Comparison of ENCODE assay signal across 17 cellular contexts in genomic region chr1:225476538-225476988, GRCh38. TPM values are rescaled to one million over a fixed set of nuclear protein-coding genes. Genes with fewer than 3 reads are reported as not detected.
DNase-seq lines count a peak whose midpoint lies in the region; ATAC-seq, FAIRE-seq and TF ChIP-seq lines count a peak whose summit lies in the region.
"Had no signal": no experiment of that assay in that cellular context is flagged by ENCODE, and none has a peak within 500 bp of the region (broad histone marks: within the 10 kb centered on the region; RNA-seq: fewer than 3 reads in every experiment).

No MANE protein-coding gene starts in this region.

- no peak overlapping the region for H4K5ac ChIP-seq in IMR-90 (ENCODE audit: low read depth, low read length)

- H3K9ac ChIP-seq in IMR-90 (ENCODE audit: low read depth, low read length): no peak overlapping the region
- no peak overlapping the region for H3K9ac ChIP-seq in astrocyte (ENCODE audit: low read length)

- 89% methylated on average over 3 of the region's 5 CpGs; no CpG with 5 or more reads in 1 of the 2 experiments for whole genome bisulfite sequencing in IMR-90 (ENCODE audit: extremely low coverage in 2 of 2, insufficient read length in 1 of 2), 2 experiments

- no peak for TF ChIP-seq RAD21 in IMR-90 (IDR thresholded peaks at IDR 0.05; ENCODE audit: low read length)

- intact Hi-C loops in IMR-90 (cut with micrococcal nuclease): no loop called here

- no peaks in the 10 kb centered on the region for H3K79me2 ChIP-seq in astrocyte (ENCODE audit: insufficient read depth, low read length)

- H3K4me1 ChIP-seq in IMR-90 (ENCODE audit: control insufficient read depth, insufficient read depth, low read length): peaks cover 2% of the 10 kb centered on the region
- H3K4me1 ChIP-seq in astrocyte (ENCODE audit: insufficient read depth, low read length): peaks cover 2% of the 10 kb centered on the region

- CTCF ChIA-PET in activated CD8-positive, alpha-beta memory T cell treated with anti-CD3 and anti-CD28 coated beads, Interleukin-2, amount 10 ng/mL, durations not matched to agents 7 days and 5 days (lab: Charles Lee): interaction anchor here (1.0 to 5.8 kb wide), 13 partner anchors 9 to 502 kb away, joined by 3 to 49 read pairs (median 8); partner anchors contain the start of genes PYCR2, SRP9 and TMEM63A
- CTCF ChIA-PET in IMR-90 (lab: Yijun Ruan, JAX): interaction anchor here (1.2 kb wide), 1 partner anchor 434 kb away, joined by 4 read pairs; no protein-coding TSS in a partner anchor

- no TSS peak for BruUV-seq in IMR-90 (replicated peaks; lab: Mats Ljungman, UMichigan)

- H4K8ac ChIP-seq in IMR-90 (ENCODE audit: low read depth in 2 of 2, low read length in 2 of 2): no peak overlapping the region

- POLR2A ChIA-PET in IMR-90 (lab: Charles Lee; ENCODE audit: unreplicated experiment): no interaction called here
- POLR2A ChIA-PET in naive thymus-derived CD8-positive, alpha-beta T cell (lab: Charles Lee): interaction anchor here (0.7 to 5.0 kb wide), 6 partner anchors 9 to 499 kb away, joined by 3 to 21 read pairs (median 4); partner anchors contain the start of gene SRP9

- H2BK5ac ChIP-seq in IMR-90 (ENCODE audit: low read depth, low read length, poor library complexity, severe bottlenecking): no peak overlapping the region

- 0 out of 2 replicates have a peak, but pooled peaks cover 2% of the 10 kb centered on the region for H3K9me3 ChIP-seq in IMR-90 (ENCODE audit: control insufficient read depth, insufficient read depth, low read length)
- H3K9me3 ChIP-seq in astrocyte (ENCODE audit: insufficient read depth, low read depth, low read length): no peaks in the 10 kb centered on the region
- H3K9me3 ChIP-seq: MG63, mucosa of descending colon had no signal

- H3K18ac ChIP-seq in IMR-90 (ENCODE audit: low read depth, low read length): no peak overlapping the region

- peak overlapping the region; percentile 48; the same call in 1 of the 2 replicates for H3K23ac ChIP-seq in IMR-90 (ENCODE audit: low read depth, low read length)

- no peaks in the 10 kb centered on the region for H3K36me3 Mint-ChIP-seq in activated CD8-positive, alpha-beta memory T cell treated with anti-CD3 and anti-CD28 coated beads, Interleukin-2, amount 10 ng/mL, durations not matched to agents 7 days and 5 days
- peaks cover 3% of the 10 kb centered on the region for H3K36me3 Mint-ChIP-seq in astrocyte (ENCODE audit: low read depth, unreplicated experiment)
- H3K36me3 Mint-ChIP-seq in naive thymus-derived CD8-positive, alpha-beta T cell: no peaks in the 10 kb centered on the region

- no peak overlapping the region for H2BK20ac ChIP-seq in IMR-90 (ENCODE audit: low read depth, low read length)

- in situ Hi-C loops in IMR-90 (cut with MboI; ENCODE audit: low sequenced_read_pairs): loop anchor here (5.0 to 10.0 kb wide), 3 partner anchors 301 to 506 kb away; partner anchors contain the start of gene SRP9

- no peaks in the 10 kb centered on the region; a peak in 1 of 4 replicates for H3K79me1 ChIP-seq in IMR-90 (ENCODE audit: low read depth in 1 of 2, low read length in 2 of 2)

- H3K9me3 Mint-ChIP-seq in activated CD8-positive, alpha-beta memory T cell treated with anti-CD3 and anti-CD28 coated beads, Interleukin-2, amount 10 ng/mL, durations not matched to agents 7 days and 5 days (ENCODE audit: low read depth): no peaks in the 10 kb centered on the region
- no peaks in the 10 kb centered on the region for H3K9me3 Mint-ChIP-seq in astrocyte (ENCODE audit: unreplicated experiment)
- no peaks in the 10 kb centered on the region for H3K9me3 Mint-ChIP-seq in naive thymus-derived CD8-positive, alpha-beta T cell

- H2AK5ac ChIP-seq in IMR-90 (ENCODE audit: low read depth, low read length): no peak overlapping the region; the same call in 1 of the 2 replicates

- no peak for ATAC-seq in activated CD8-positive, alpha-beta memory T cell treated with anti-CD3 and anti-CD28 coated beads, Interleukin-2, amount 10 ng/mL, durations not matched to agents 7 days and 5 days
- ATAC-seq in IMR-90 (ENCODE audit: low read depth): no peak
- ATAC-seq in naive thymus-derived CD8-positive, alpha-beta T cell: peak; percentile 13 to 80
- no peak for ATAC-seq in GM21717 (IDR thresholded peaks at IDR 0.05; ENCODE audit: unreplicated experiment)
- no peak for ATAC-seq in GM19397 (IDR thresholded peaks at IDR 0.05; ENCODE audit: unreplicated experiment)
- ATAC-seq: left colon, mucosa of descending colon had no signal

- no peak for FAIRE-seq in astrocyte (lab: Jason Lieb, UNC)
- FAIRE-seq: GM19239 had no signal

- peaks cover 34% of the 10 kb centered on the region for H3K4me1 Mint-ChIP-seq in activated CD8-positive, alpha-beta memory T cell treated with anti-CD3 and anti-CD28 coated beads, Interleukin-2, amount 10 ng/mL, durations not matched to agents 7 days and 5 days
- H3K4me1 Mint-ChIP-seq in astrocyte (ENCODE audit: low read depth, unreplicated experiment): peaks cover 17% of the 10 kb centered on the region
- peaks cover 29 to 70% (median 59%) of the 10 kb centered on the region in 4 donors for H3K4me1 Mint-ChIP-seq in naive thymus-derived CD8-positive, alpha-beta T cell

- H2BK15ac ChIP-seq in IMR-90 (ENCODE audit: low read depth, low read length): no peak overlapping the region

- H3K56ac ChIP-seq in IMR-90 (ENCODE audit: extremely low read depth, insufficient read depth, low read length): no peak overlapping the region

- dilution Hi-C loops in IMR-90 (cut with HindIII; ENCODE audit: low sequenced_read_pairs, unreplicated experiment): no loop called here

- H3K4me2 ChIP-seq in IMR-90 (ENCODE audit: low read depth, low read length) (no peak overlapping the region), astrocyte (ENCODE audit: low read length) (no peak overlapping the region)

- H3K4me3 Mint-ChIP-seq in activated CD8-positive, alpha-beta memory T cell treated with anti-CD3 and anti-CD28 coated beads, Interleukin-2, amount 10 ng/mL, durations not matched to agents 7 days and 5 days: no peak overlapping the region
- H3K4me3 Mint-ChIP-seq in astrocyte (ENCODE audit: unreplicated experiment): no peak overlapping the region
- peak overlapping the region; percentile 7 to 83 (median 60) for H3K4me3 Mint-ChIP-seq in naive thymus-derived CD8-positive, alpha-beta T cell

- no peak overlapping the region for H2AFZ ChIP-seq in IMR-90 (replicated peaks; ENCODE audit: low read length, poor library complexity)
- no peak overlapping the region for H2AFZ ChIP-seq in astrocyte (ENCODE audit: low read depth, low read length)

- H3K14ac ChIP-seq in IMR-90 (replicated peaks; ENCODE audit: low read depth, low read length): no peak overlapping the region; the same call in 1 of the 2 replicates

- TF ChIP-seq CTCF in IMR-90 (conservative IDR thresholded peaks at IDR 0.05; ENCODE audit: low read depth, low read length) (no peak), astrocyte (IDR thresholded peaks at IDR 0.05; ENCODE audit: insufficient read depth, low read depth, low read length) (no peak)

- H3K9me1 ChIP-seq in IMR-90 (ENCODE audit: insufficient read depth, low read length): peaks cover 5% of the 10 kb centered on the region

- TF ChIP-seq POLR2A in IMR-90 (IDR thresholded peaks at IDR 0.05; ENCODE audit: low read depth, low read length): no peak

- H3K27ac Mint-ChIP-seq in activated CD8-positive, alpha-beta memory T cell treated with anti-CD3 and anti-CD28 coated beads, Interleukin-2, amount 10 ng/mL, durations not matched to agents 7 days and 5 days: peak overlapping the region; percentile 14
- peak overlapping the region; percentile 42 for H3K27ac Mint-ChIP-seq in astrocyte (ENCODE audit: unreplicated experiment)
- peak overlapping the region; percentile 46 to 96 (median 80) for H3K27ac Mint-ChIP-seq in naive thymus-derived CD8-positive, alpha-beta T cell

- H2AK9ac ChIP-seq in IMR-90 (replicated peaks; ENCODE audit: low read depth, low read length, poor library complexity): peak overlapping the region; percentile 40

- H3K36me3 ChIP-seq in IMR-90 (ENCODE audit: control insufficient read depth, insufficient read depth, low read length) (no peaks in the 10 kb centered on the region), astrocyte (ENCODE audit: insufficient read depth, low read length) (no peaks in the 10 kb centered on the region)
- H3K36me3 ChIP-seq: MG63 had no signal

- no peak for DNase-seq in activated CD8-positive, alpha-beta memory T cell treated with anti-CD3 and anti-CD28 coated beads, Interleukin-2, amount 10 ng/mL, durations not matched to agents 7 days and 5 days
- DNase-seq in activated CD8-positive, alpha-beta memory T cell treated with anti-CD3 and anti-CD28 coated beads, Interleukin-2, amount 50 U/mL, for 4 hours: no peak
- peak; percentile 60 for DNase-seq in IMR-90
- DNase-seq in astrocyte (ENCODE audit: low read depth): no peak
- DNase-seq in naive thymus-derived CD8-positive, alpha-beta T cell: peak in 2 of 10 donors; percentile 20 to 42
- DNase-seq in NCI-H524 treated with DMSO at 0.1 percent for 48 hours (lab: John Stamatoyannopoulos, UW): no peak
- DNase-seq: activated CD4-positive, CD25-positive, alpha-beta regulatory T cell; DMS79; MG63; mucosa of descending colon; NCI-H1930; NCI-H510A; substantia nigra had no signal

- H3K4me3 ChIP-seq in IMR-90 (ENCODE audit: insufficient read depth, low read depth, low read length) (no peak overlapping the region), astrocyte (ENCODE audit: insufficient read depth, low read depth, low read length) (no peak overlapping the region)
- H3K4me3 ChIP-seq: MG63, mucosa of descending colon had no signal

- peaks cover 5% of the 10 kb centered on the region for H3K27me3 Mint-ChIP-seq in activated CD8-positive, alpha-beta memory T cell treated with anti-CD3 and anti-CD28 coated beads, Interleukin-2, amount 10 ng/mL, durations not matched to agents 7 days and 5 days
- no peaks in the 10 kb centered on the region for H3K27me3 Mint-ChIP-seq in astrocyte (ENCODE audit: low read depth, unreplicated experiment)
- no peaks in the 10 kb centered on the region for H3K27me3 Mint-ChIP-seq in naive thymus-derived CD8-positive, alpha-beta T cell

- no peak overlapping the region for H3K4ac ChIP-seq in IMR-90 (ENCODE audit: low read depth, low read length)

- no peaks in the 10 kb centered on the region for H4K20me1 ChIP-seq in IMR-90 (ENCODE audit: insufficient read depth, low read length)
- no peaks in the 10 kb centered on the region for H4K20me1 ChIP-seq in astrocyte (ENCODE audit: insufficient read depth, low read length)

- H4K91ac ChIP-seq in IMR-90 (ENCODE audit: insufficient read depth, low read depth, low read length): no peak overlapping the region

- H3K27me3 ChIP-seq in IMR-90 (ENCODE audit: control insufficient read depth, insufficient read depth, low read length): no peaks in the 10 kb centered on the region
- no peaks in the 10 kb centered on the region for H3K27me3 ChIP-seq in astrocyte (ENCODE audit: insufficient read depth, low read length)
- H3K27me3 ChIP-seq: MG63 had no signal

- H3K27ac ChIP-seq in IMR-90 (ENCODE audit: insufficient read depth, low read length): no peak overlapping the region
- no peak overlapping the region for H3K27ac ChIP-seq in astrocyte (ENCODE audit: low read depth, low read length)

- H2BK120ac ChIP-seq in IMR-90 (ENCODE audit: low read depth, low read length): no peak overlapping the region

RNA-seq across cellular contexts. Expression of gene LBR, which starts 48.7 kb away (rescaled TPM):
- 100 to 1,000 TPM; 213 to 226 TPM for total RNA-seq in activated CD8-positive, alpha-beta memory T cell treated with anti-CD3 and anti-CD28 coated beads, Interleukin-2, amount 10 ng/mL, durations not matched to agents 7 days and 5 days
- 21.3 and 37.5 TPM in 2 replicates for total RNA-seq in IMR-90 (2012; rRNA removed)
- polyA plus RNA-seq in IMR-90 (2012; rRNA removed): 18.2 and 24.9 TPM in 2 replicates
- 5.2 and 5.4 TPM in 2 replicates for polyA plus RNA-seq in IMR-90 (2012; cell fraction: cytosol; rRNA removed)
- polyA plus RNA-seq in IMR-90 (2012; cell fraction: nucleus; rRNA removed; ENCODE audit: low replicate concordance): 9.9 and 32.7 TPM in 2 replicates
- total RNA-seq in astrocyte: 35.0 and 42.6 TPM in 2 replicates
- 100 to 1,000 TPM; 151 to 167 TPM for total RNA-seq in naive thymus-derived CD8-positive, alpha-beta T cell
- 100 to 1,000 TPM in 2 of 3 donors, 10 to 100 TPM in 1; 95.8 to 123 (median 111) TPM for polyA plus RNA-seq in naive thymus-derived CD8-positive, alpha-beta T cell

Comparison
In these comparisons a context has a peak if more than half of its experiments do, and no peak if none do; other contexts are left out.
1. ATAC-seq: peak in naive thymus-derived CD8-positive, alpha-beta T cell (2 of 2); none in activated CD8-positive, alpha-beta memory T cell treated with anti-CD3 and anti-CD28 coated beads, Interleukin-2, amount 10 ng/mL, durations not matched to agents 7 days and 5 days (single experiment), IMR-90 (single experiment), GM21717 (single experiment) and GM19397 (single experiment).
2. H3K27ac Mint-ChIP-seq: peak in every context shown above with its lines; median percentile 80 in naive thymus-derived CD8-positive, alpha-beta T cell; 42 in astrocyte; 14 in activated CD8-positive, alpha-beta memory T cell treated with anti-CD3 and anti-CD28 coated beads, Interleukin-2, amount 10 ng/mL, durations not matched to agents 7 days and 5 days.
3. H3K4me3 Mint-ChIP-seq: peak in naive thymus-derived CD8-positive, alpha-beta T cell (10 of 10); none in activated CD8-positive, alpha-beta memory T cell treated with anti-CD3 and anti-CD28 coated beads, Interleukin-2, amount 10 ng/mL, durations not matched to agents 7 days and 5 days (single experiment) and astrocyte (single experiment).